ENCODE assay signal across 9 cellular contexts in the genomic region with DNA sequence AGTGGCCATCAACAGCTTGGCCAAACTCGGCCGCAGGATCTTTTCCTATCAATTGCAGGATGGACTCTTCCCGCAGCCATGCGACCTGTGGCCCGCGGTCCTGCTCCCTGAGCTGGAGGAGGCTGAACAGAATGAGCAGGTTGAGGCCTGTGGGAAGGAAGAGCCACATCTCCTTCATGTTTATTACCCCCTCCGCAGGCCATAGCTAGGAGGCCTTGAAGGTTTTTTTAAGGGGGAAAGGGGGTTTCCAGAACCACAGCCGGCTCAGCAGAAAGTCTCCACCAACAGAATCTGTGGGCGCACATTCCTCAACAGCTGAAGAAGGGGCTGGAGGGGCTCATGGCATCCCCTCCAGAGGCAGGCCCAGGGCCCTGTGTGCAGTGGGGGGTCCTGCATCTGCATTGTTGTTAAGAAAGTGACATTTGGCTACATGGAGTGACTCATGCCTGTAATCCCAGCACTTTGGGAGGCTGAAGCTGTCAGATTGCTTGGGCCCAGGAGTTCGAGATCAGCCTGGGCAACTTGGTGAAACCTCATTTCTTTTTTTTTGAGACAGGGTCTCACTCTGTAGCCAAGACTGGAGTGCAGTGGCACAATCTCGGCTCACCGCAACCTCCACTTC. TPM values are rescaled to one million over a fixed set of nuclear protein-coding genes. Genes with fewer than 3 reads are reported as not detected.
DNase-seq lines count a peak whose midpoint lies in the region; ATAC-seq, FAIRE-seq and TF ChIP-seq lines count a peak whose summit lies in the region.
"Had no signal": no experiment of that assay in that cellular context is flagged by ENCODE, and none has a peak within 500 bp of the region (broad histone marks: within the 10 kb centered on the region; RNA-seq: fewer than 3 reads in every experiment).

No MANE protein-coding gene starts in this region.

- no peak overlapping the region for H4K5ac ChIP-seq in H9 (ENCODE audit: insufficient read length, low read depth, low read length)

- peak in 2 of 5 donors; percentile 21 to 24 for DNase-seq in CD4-positive, alpha-beta memory T cell
- DNase-seq in H9 (no peak), astrocyte (ENCODE audit: low read depth) (no peak), natural killer cell (no peak), MV-4-11 (lab: John Stamatoyannopoulos, UW) (no peak), PC-3 (no peak), NCI-H345 treated with DMSO at 0.1 percent for 48 hours (lab: John Stamatoyannopoulos, UW; ENCODE audit: unreplicated experiment) (no peak)

- no peaks in the 10 kb centered on the region for H3K23me2 ChIP-seq in H9 (ENCODE audit: insufficient read length, low read depth, low read length, poor library complexity, severe bottlenecking)

- ATAC-seq in natural killer cell = peak; percentile 30 to 66 (median 53)
- no peak for ATAC-seq in GM19395 (IDR thresholded peaks at IDR 0.05; ENCODE audit: unreplicated experiment)
- ATAC-seq in PC-3 = no peak

- H3K27me3 Mint-ChIP-seq in CD4-positive, alpha-beta memory T cell = peaks cover 0 to 2% of the 10 kb centered on the region in 2 donors
- H3K27me3 Mint-ChIP-seq in H9 (ENCODE audit: low read depth) (peaks cover 3% of the 10 kb centered on the region), astrocyte (ENCODE audit: low read depth, unreplicated experiment) (peaks cover 1% of the 10 kb centered on the region), natural killer cell (ENCODE audit: low read depth in 2 of 2) (peaks cover 0 to 5% of the 10 kb centered on the region in 2 donors)

- peaks cover 12% of the 10 kb centered on the region for H3K4me1 ChIP-seq in CD4-positive, alpha-beta memory T cell (ENCODE audit: insufficient read depth, low read length)
- H3K4me1 ChIP-seq in H9 (ENCODE audit: insufficient read depth, low read length) (no peaks in the 10 kb centered on the region), astrocyte (ENCODE audit: insufficient read depth, low read length) (peaks cover 5% of the 10 kb centered on the region), PC-3 (ENCODE audit: insufficient read depth, low read length) (no peaks in the 10 kb centered on the region)

- no peak overlapping the region for H3K18ac ChIP-seq in H9 (ENCODE audit: insufficient read length, low read depth, low read length)

- BruUV-seq in PC-3 (replicated peaks; lab: Mats Ljungman, UMichigan) = no TSS peak

- H3K9me2 ChIP-seq in PC-3 (replicated peaks; ENCODE audit: low read length) = no peaks in the 10 kb centered on the region

- no peak overlapping the region for H2AFZ ChIP-seq in H9 (ENCODE audit: low read length)
- peak overlapping the region; percentile 80 for H2AFZ ChIP-seq in astrocyte (ENCODE audit: low read depth, low read length)
- H2AFZ ChIP-seq in PC-3 (ENCODE audit: low read length) = no peak overlapping the region

- no peak for TF ChIP-seq CTCF in H9 (conservative IDR thresholded peaks at IDR 0.05)
- TF ChIP-seq CTCF in astrocyte (IDR thresholded peaks at IDR 0.05; ENCODE audit: insufficient read depth, low read depth, low read length) = no peak
- TF ChIP-seq CTCF in natural killer cell (IDR thresholded peaks at IDR 0.05) = no peak
- TF ChIP-seq CTCF in PC-3 (conservative IDR thresholded peaks at IDR 0.05; ENCODE audit: low read depth, low read length) = no peak

- FAIRE-seq in astrocyte (lab: Jason Lieb, UNC) = no peak

- no peaks in the 10 kb centered on the region for H3K79me1 ChIP-seq in H9 (ENCODE audit: insufficient read depth, low read depth, low read length, poor library complexity, severe bottlenecking)

- WGBS in H9 (ENCODE audit: extremely low coverage, insufficient read length, low lambda C conversion rate) = no CpG with 5 or more reads among the region's 12 CpGs

- H4K20me1 ChIP-seq in H9 (ENCODE audit: control insufficient read depth, insufficient read depth, insufficient read length) (no peaks in the 10 kb centered on the region), astrocyte (ENCODE audit: insufficient read depth, low read length) (no peaks in the 10 kb centered on the region), PC-3 (ENCODE audit: low read length) (no peaks in the 10 kb centered on the region)

- H2BK120ac ChIP-seq in H9 (ENCODE audit: low read depth, low read length, poor library complexity, severe bottlenecking) = no peak overlapping the region

- H2BK20ac ChIP-seq in H9 (ENCODE audit: low read depth, low read length, poor library complexity, severe bottlenecking) = no peak overlapping the region

- H2BK5ac ChIP-seq in H9 (ENCODE audit: insufficient read length, low read length) = no peak overlapping the region

- H3K14ac ChIP-seq in H9 (ENCODE audit: insufficient read depth, low read length) = no peak overlapping the region

- no peaks in the 10 kb centered on the region for H3K9me3 ChIP-seq in CD4-positive, alpha-beta memory T cell (ENCODE audit: control insufficient read depth in 1 of 2, low read length in 2 of 2)
- H3K9me3 ChIP-seq in H9 (ENCODE audit: control insufficient read depth, low read depth, low read length) (no peaks in the 10 kb centered on the region), astrocyte (ENCODE audit: insufficient read depth, low read depth, low read length) (no peaks in the 10 kb centered on the region), PC-3 (ENCODE audit: low read length) (no peaks in the 10 kb centered on the region)

- no peak overlapping the region for H3K23ac ChIP-seq in H9 (ENCODE audit: insufficient read length, low read depth, low read length)

- H3K4me2 ChIP-seq in H9 (ENCODE audit: insufficient read depth, insufficient read length, low read length) (peak overlapping the region; percentile 24), astrocyte (ENCODE audit: low read length) (peak overlapping the region; percentile 77), PC-3 (ENCODE audit: low read length) (no peak overlapping the region)

- H3K56ac ChIP-seq in H9 (ENCODE audit: insufficient read length, low read depth, low read length) = no peak overlapping the region

- peak overlapping the region; percentile 56 for H3K27ac ChIP-seq in CD4-positive, alpha-beta memory T cell (ENCODE audit: low read depth, low read length)
- H3K27ac ChIP-seq in H9 (ENCODE audit: insufficient read length, low read depth, low read length) = no peak overlapping the region
- no peak overlapping the region for H3K27ac ChIP-seq in astrocyte (ENCODE audit: low read depth, low read length)
- H3K27ac ChIP-seq in PC-3 (ENCODE audit: low read length) = no peak overlapping the region

- H3K36me3 Mint-ChIP-seq in CD4-positive, alpha-beta memory T cell = no peaks in the 10 kb centered on the region
- H3K36me3 Mint-ChIP-seq in H9 (ENCODE audit: insufficient read depth in 1 of 3, low read depth in 3 of 3) (no peaks in the 10 kb centered on the region), astrocyte (ENCODE audit: low read depth, unreplicated experiment) (no peaks in the 10 kb centered on the region), natural killer cell (no peaks in the 10 kb centered on the region)
- H3K36me3 Mint-ChIP-seq: brain had no signal

- H3K27ac Mint-ChIP-seq in CD4-positive, alpha-beta memory T cell = peak overlapping the region; percentile 30 to 90 (median 78)
- H3K27ac Mint-ChIP-seq in H9 (peak overlapping the region in 1 of 3 experiments; percentile 62; a peak in 1 of 7 replicates), astrocyte (ENCODE audit: unreplicated experiment) (no peak overlapping the region), natural killer cell (peak overlapping the region; percentile 46 to 75)
- H3K27ac Mint-ChIP-seq: brain had no signal

- peaks cover 6 to 13% (median 10%) of the 10 kb centered on the region in 4 donors for H3K4me1 Mint-ChIP-seq in CD4-positive, alpha-beta memory T cell
- H3K4me1 Mint-ChIP-seq in H9 = peaks cover 12 to 18% of the 10 kb centered on the region in 2 experiments
- no peaks in the 10 kb centered on the region for H3K4me1 Mint-ChIP-seq in astrocyte (ENCODE audit: low read depth, unreplicated experiment)
- peaks cover 5 to 17% of the 10 kb centered on the region in 2 donors for H3K4me1 Mint-ChIP-seq in natural killer cell
- H3K4me1 Mint-ChIP-seq: brain had no signal

- CTCF ChIA-PET in CD4-positive, alpha-beta memory T cell (lab: Charles Lee; ENCODE audit: partially characterized antibody) = no interaction called here
- CTCF ChIA-PET in PC-3 (lab: Charles Lee) = no interaction called here

- H4K8ac ChIP-seq in H9 (replicated peaks; ENCODE audit: insufficient read length, low read depth, low read length) = no peak overlapping the region

- H3K4ac ChIP-seq in H9 (ENCODE audit: low read depth, low read length) = no peak overlapping the region

- H3T11ph ChIP-seq in H9 (ENCODE audit: low read length) = no peak overlapping the region

- no peak overlapping the region for H2AK5ac ChIP-seq in H9 (ENCODE audit: insufficient read length, low read length)

- H3K9ac ChIP-seq in H9 (ENCODE audit: extremely low read depth, insufficient read length, low read length) (no peak overlapping the region), astrocyte (ENCODE audit: low read length) (peak overlapping the region; percentile 31), PC-3 (ENCODE audit: low read length) (no peak overlapping the region)

- H3K4me3 Mint-ChIP-seq in CD4-positive, alpha-beta memory T cell = peak overlapping the region; percentile 81 to 88 (median 84)
- H3K4me3 Mint-ChIP-seq in H9 (peak overlapping the region; percentile 50 to 71), astrocyte (ENCODE audit: unreplicated experiment) (no peak overlapping the region), natural killer cell (peak overlapping the region; percentile 80)
- H3K4me3 Mint-ChIP-seq: brain had no signal

- no peak overlapping the region for H2BK12ac ChIP-seq in H9 (ENCODE audit: insufficient read length, low read depth, low read length)

- H3K27me3 ChIP-seq in CD4-positive, alpha-beta memory T cell (ENCODE audit: insufficient read depth, low read length) = no peaks in the 10 kb centered on the region
- H3K27me3 ChIP-seq in H9 (ENCODE audit: insufficient read depth, low read length) (no peaks in the 10 kb centered on the region), astrocyte (ENCODE audit: insufficient read depth, low read length) (no peaks in the 10 kb centered on the region), PC-3 (ENCODE audit: low read length) (no peaks in the 10 kb centered on the region)

- no peak overlapping the region for H4K91ac ChIP-seq in H9 (ENCODE audit: insufficient read length, low read depth, low read length)

- intact Hi-C loops in CD4-positive, alpha-beta memory T cell (cut with micrococcal nuclease) = loop anchor here (1.0 kb wide), 2 partner anchors 25 to 49 kb away; a partner anchor contains a TSS
- intact Hi-C loops in natural killer cell (cut with micrococcal nuclease) (no loop called here), PC-3 (cut with micrococcal nuclease) (no loop called here)

- peak overlapping the region; percentile 34 to 56 for H3K4me3 ChIP-seq in CD4-positive, alpha-beta memory T cell (ENCODE audit: low read length in 2 of 2)
- H3K4me3 ChIP-seq in astrocyte (ENCODE audit: insufficient read depth, low read depth, low read length) (peak overlapping the region; percentile 17), PC-3 (ENCODE audit: low read length) (no peak overlapping the region)

- POLR2A ChIA-PET in CD4-positive, alpha-beta memory T cell (lab: Charles Lee; ENCODE audit: partially characterized antibody) = interaction anchor here (0.6 kb wide), 1 partner anchor 56 kb away, joined by 3 read pairs; a partner anchor contains a TSS
- POLR2A ChIA-PET in PC-3 (lab: Charles Lee; ENCODE audit: unreplicated experiment) = no interaction called here

- H3F3A ChIP-seq in PC-3 (ENCODE audit: low read length, unreplicated experiment) = no peaks in the 10 kb centered on the region

- no peaks in the 10 kb centered on the region for H3K9me3 Mint-ChIP-seq in CD4-positive, alpha-beta memory T cell
- no peaks in the 10 kb centered on the region; a peak in 1 of 5 replicates for H3K9me3 Mint-ChIP-seq in H9
- H3K9me3 Mint-ChIP-seq in astrocyte (ENCODE audit: unreplicated experiment) = no peaks in the 10 kb centered on the region
- peaks cover 0 to 2% of the 10 kb centered on the region in 2 donors for H3K9me3 Mint-ChIP-seq in natural killer cell
- H3K9me3 Mint-ChIP-seq: brain had no signal

- no peaks in the 10 kb centered on the region for H3K36me3 ChIP-seq in CD4-positive, alpha-beta memory T cell (ENCODE audit: insufficient read depth, low read length)
- no peaks in the 10 kb centered on the region for H3K36me3 ChIP-seq in astrocyte (ENCODE audit: insufficient read depth, low read length)
- no peaks in the 10 kb centered on the region for H3K36me3 ChIP-seq in PC-3 (ENCODE audit: low read depth, low read length)

- H3K79me2 ChIP-seq in H9 (ENCODE audit: insufficient read depth, low read length) (no peaks in the 10 kb centered on the region), astrocyte (ENCODE audit: insufficient read depth, low read length) (no peaks in the 10 kb centered on the region), PC-3 (ENCODE audit: low read length) (no peaks in the 10 kb centered on the region)

- no peak overlapping the region for H2BK15ac ChIP-seq in H9 (ENCODE audit: low read depth, low read length)

RNA-seq across cellular contexts. Expression of a gene that starts 25.2 kb away (rescaled TPM):
- 10 to 100 TPM; 23.3 to 30.5 TPM for total RNA-seq in CD4-positive, alpha-beta memory T cell
- polyA plus RNA-seq in CD4-positive, alpha-beta memory T cell = 1 to 10 TPM in 1 of 2 donors, under 1 TPM in 1; 0.72 to 8.2 TPM
- total RNA-seq in H9 (2021) = 6.0 and 8.5 TPM in 2 replicates
- total RNA-seq in astrocyte = 7.0 and 9.5 TPM in 2 replicates
- total RNA-seq in natural killer cell = 10 to 100 TPM; 26.5 to 35.5 (median 31.7) TPM
- total RNA-seq in PC-3 (2014; rRNA removed) = 13.0 and 16.4 TPM in 2 replicates

RNA-seq across cellular contexts. Expression of a gene that starts 55.7 kb away (rescaled TPM):
- total RNA-seq in CD4-positive, alpha-beta memory T cell = under 1 TPM; 0.28 to 0.29 TPM
- polyA plus RNA-seq in CD4-positive, alpha-beta memory T cell = 1 to 10 TPM in 1 of 2 donors, under 1 TPM in 1; 0.89 to 1.2 TPM
- total RNA-seq in H9 (2021) (not detected in 2 replicates), astrocyte (not detected in 2 replicates), natural killer cell (1 to 10 TPM in 2 of 3 donors, under 1 TPM in 1; 0.75 to 2.2 (median 1.4) TPM), PC-3 (2014; rRNA removed) (0.07 and 0.12 TPM in 2 replicates)

Comparison
In these comparisons a context has a peak if more than half of its experiments do, and no peak if none do; other contexts are left out.
1. ATAC-seq: peak in natural killer cell (3 of 3); none in GM19395 (single experiment) and PC-3 (single experiment).